Comparison of ENCODE assay signal across 19 cellular contexts in the genomic region with DNA sequence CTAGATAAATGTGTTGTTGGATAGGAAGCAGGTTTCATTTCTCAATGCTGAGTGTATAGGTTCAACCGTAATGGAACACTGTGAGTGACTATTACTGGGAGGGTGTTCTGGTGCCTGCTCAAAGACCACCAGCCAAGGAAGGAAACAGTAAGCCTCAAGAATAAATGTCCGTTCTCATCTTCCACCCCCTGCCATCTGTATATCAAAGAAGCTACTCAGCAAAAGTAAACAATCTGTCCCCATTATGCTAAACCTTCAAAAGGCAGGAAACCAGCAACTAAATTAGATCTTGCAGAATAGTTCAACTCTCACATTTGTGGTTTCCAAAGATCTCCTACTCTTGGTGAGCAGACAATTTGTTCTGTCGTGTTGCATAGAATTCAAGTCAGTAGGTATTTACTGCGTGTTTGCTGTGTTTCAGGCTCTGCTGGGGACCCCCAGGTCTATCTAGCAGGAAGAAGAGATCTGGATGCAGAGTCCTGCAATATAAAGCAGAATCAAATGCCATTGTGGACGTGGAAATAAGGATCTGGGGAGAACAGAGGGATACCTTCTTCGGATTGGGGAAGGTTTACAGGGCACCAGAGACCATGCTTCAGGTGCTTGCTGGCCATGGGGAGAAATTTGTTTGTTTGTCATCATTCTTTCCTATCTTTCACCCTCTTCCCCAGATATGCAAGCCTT.
DNase-seq lines count a peak whose midpoint lies in the region; ATAC-seq and TF ChIP-seq lines count a peak whose summit lies in the region.
"Had no signal": no experiment of that assay in that cellular context is flagged by ENCODE, and none has a peak within 500 bp of the region (broad histone marks: within the 10 kb centered on the region; RNA-seq: fewer than 3 reads in every experiment).

No MANE protein-coding gene starts in this region.

- DNase-seq in activated CD4-positive, alpha-beta T cell treated with anti-CD3 and anti-CD28 coated beads, Interleukin-2, amount 10 ng/mL, durations not matched to agents 7 days and 5 days, result peak; percentile 45
- no peak for DNase-seq in activated CD4-positive, alpha-beta T cell treated with anti-CD3 and anti-CD28 coated beads, Interleukin-2, amount 50 U/mL, for 1 hour
- DNase-seq in SK-N-MC (ENCODE audit: low read depth, low spot score) (peak; percentile 37), NCI-H2107 treated with DMSO at 0.1 percent for 48 hours (lab: John Stamatoyannopoulos, UW; ENCODE audit: unreplicated experiment) (no peak), foreskin melanocyte (no peak), suprapubic skin (ENCODE audit: low spot score in 2 of 2) (no peak)
- DNase-seq in effector memory CD8-positive, alpha-beta T cell, result no peak
- DNase-seq: Caco-2; dorsolateral prefrontal cortex; hypothalamus; left ventricle myocardium inferior; NCI-H1092; NCI-H2171; stimulated activated CD4-positive, alpha-beta T cell treated with anti-CD3 and anti-CD28 coated beads, Interleukin-4, amount 100 ng/mL, for 24 hours; uterus had no signal

- peaks cover 3% of the 10 kb centered on the region for H3K9me3 Mint-ChIP-seq in activated CD4-positive, alpha-beta T cell treated with anti-CD3 and anti-CD28 coated beads, Interleukin-2, amount 10 ng/mL, durations not matched to agents 7 days and 5 days
- H3K9me3 Mint-ChIP-seq in effector memory CD8-positive, alpha-beta T cell, result no peaks in the 10 kb centered on the region
- H3K9me3 Mint-ChIP-seq in stimulated activated memory B cell treated with anti-CD40 and anti-IgM and Interleukin-4, amounts not matched to agents 10 μg/mL and 1 μg/mL and 100 μg/mL, for 72 hours, result no peaks in the 10 kb centered on the region

- peak overlapping the region; percentile 22 for H3K9ac ChIP-seq in SK-N-MC (ENCODE audit: insufficient read length)

- CTCF ChIA-PET in activated CD4-positive, alpha-beta T cell treated with anti-CD3 and anti-CD28 coated beads, Interleukin-2, amount 10 ng/mL, durations not matched to agents 7 days and 5 days (lab: Charles Lee), result interaction anchor here (1.4 to 2.2 kb wide), 3 partner anchors 9 to 50 kb away, joined by 5 to 8 read pairs (median 6); no protein-coding TSS in a partner anchor

- H3K9me3 ChIP-seq in SK-N-MC (ENCODE audit: low read depth, low read length) (no peaks in the 10 kb centered on the region), suprapubic skin (no peaks in the 10 kb centered on the region)
- H3K9me3 ChIP-seq: Caco-2, left ventricle myocardium inferior, uterus had no signal

- TF ChIP-seq POLR2A in suprapubic skin (IDR thresholded peaks at IDR 0.05), result no peak

- WGBS in suprapubic skin, result 79% methylated on average over 6 of the region's 6 CpGs

- H3K27me3 Mint-ChIP-seq in activated CD4-positive, alpha-beta T cell treated with anti-CD3 and anti-CD28 coated beads, Interleukin-2, amount 10 ng/mL, durations not matched to agents 7 days and 5 days, result no peaks in the 10 kb centered on the region
- no peaks in the 10 kb centered on the region for H3K27me3 Mint-ChIP-seq in effector memory CD8-positive, alpha-beta T cell
- H3K27me3 Mint-ChIP-seq in stimulated activated memory B cell treated with anti-CD40 and anti-IgM and Interleukin-4, amounts not matched to agents 10 μg/mL and 1 μg/mL and 100 μg/mL, for 72 hours, result no peaks in the 10 kb centered on the region

- TF ChIP-seq EP300 in suprapubic skin (IDR thresholded peaks at IDR 0.05), result no peak

- H3K4me1 Mint-ChIP-seq in activated CD4-positive, alpha-beta T cell treated with anti-CD3 and anti-CD28 coated beads, Interleukin-2, amount 10 ng/mL, durations not matched to agents 7 days and 5 days, result peaks cover 90% of the 10 kb centered on the region
- peaks cover 77 to 84% of the 10 kb centered on the region in 2 donors for H3K4me1 Mint-ChIP-seq in effector memory CD8-positive, alpha-beta T cell (ENCODE audit: low read depth in 2 of 2)
- H3K4me1 Mint-ChIP-seq in stimulated activated memory B cell treated with anti-CD40 and anti-IgM and Interleukin-4, amounts not matched to agents 10 μg/mL and 1 μg/mL and 100 μg/mL, for 72 hours, result peaks cover 58% of the 10 kb centered on the region

- H3K4me3 Mint-ChIP-seq in activated CD4-positive, alpha-beta T cell treated with anti-CD3 and anti-CD28 coated beads, Interleukin-2, amount 10 ng/mL, durations not matched to agents 7 days and 5 days, result peak overlapping the region; percentile 57
- peak overlapping the region; percentile 69 to 70 for H3K4me3 Mint-ChIP-seq in effector memory CD8-positive, alpha-beta T cell
- H3K4me3 Mint-ChIP-seq in stimulated activated memory B cell treated with anti-CD40 and anti-IgM and Interleukin-4, amounts not matched to agents 10 μg/mL and 1 μg/mL and 100 μg/mL, for 72 hours, result no peak overlapping the region

- peaks cover 47% of the 10 kb centered on the region for H3K36me3 Mint-ChIP-seq in activated CD4-positive, alpha-beta T cell treated with anti-CD3 and anti-CD28 coated beads, Interleukin-2, amount 10 ng/mL, durations not matched to agents 7 days and 5 days (ENCODE audit: low read depth)
- peaks cover 21% of the 10 kb centered on the region for H3K36me3 Mint-ChIP-seq in effector memory CD8-positive, alpha-beta T cell (ENCODE audit: insufficient read depth)
- peaks cover 8% of the 10 kb centered on the region for H3K36me3 Mint-ChIP-seq in stimulated activated memory B cell treated with anti-CD40 and anti-IgM and Interleukin-4, amounts not matched to agents 10 μg/mL and 1 μg/mL and 100 μg/mL, for 72 hours

- peak overlapping the region; percentile 96 for H3K27ac Mint-ChIP-seq in activated CD4-positive, alpha-beta T cell treated with anti-CD3 and anti-CD28 coated beads, Interleukin-2, amount 10 ng/mL, durations not matched to agents 7 days and 5 days
- H3K27ac Mint-ChIP-seq in effector memory CD8-positive, alpha-beta T cell, result peak overlapping the region; percentile 82 to 89
- no peak overlapping the region for H3K27ac Mint-ChIP-seq in stimulated activated memory B cell treated with anti-CD40 and anti-IgM and Interleukin-4, amounts not matched to agents 10 μg/mL and 1 μg/mL and 100 μg/mL, for 72 hours

- peak overlapping the region; percentile 10; the same call in 1 of the 2 replicates for H3K4me3 ChIP-seq in SK-N-MC
- H3K4me3 ChIP-seq in suprapubic skin, result no peak overlapping the region
- H3K4me3 ChIP-seq: dorsolateral prefrontal cortex, left ventricle myocardium inferior, uterus had no signal

- H3K27me3 ChIP-seq in suprapubic skin, result peaks cover 9% of the 10 kb centered on the region
- H3K27me3 ChIP-seq: uterus had no signal

- H3K4me1 ChIP-seq in suprapubic skin, result no peaks in the 10 kb centered on the region
- H3K4me1 ChIP-seq: left ventricle myocardium inferior, uterus had no signal

- peak; percentile 75 for ATAC-seq in effector memory CD8-positive, alpha-beta T cell (replicated peaks)
- peak; percentile 28 for ATAC-seq in stimulated activated memory B cell treated with anti-CD40 and anti-IgM and Interleukin-4, amounts not matched to agents 10 μg/mL and 1 μg/mL and 100 μg/mL, for 72 hours
- ATAC-seq: HepG2, SK-N-SH treated with all-trans-retinoic acid at 6 μM for 48 hours had no signal

- no peak overlapping the region for H3K27ac ChIP-seq in SK-N-MC
- H3K27ac ChIP-seq in suprapubic skin, result no peak overlapping the region
- H3K27ac ChIP-seq: left ventricle myocardium inferior, uterus, VCaP had no signal

- POLR2A ChIA-PET in activated CD4-positive, alpha-beta T cell treated with anti-CD3 and anti-CD28 coated beads, Interleukin-2, amount 10 ng/mL, durations not matched to agents 7 days and 5 days (lab: Charles Lee), result no interaction called here

- TF ChIP-seq CTCF in suprapubic skin (IDR thresholded peaks at IDR 0.05), result no peak

- H3K36me3 ChIP-seq in SK-N-MC (ENCODE audit: insufficient read depth, low read length), result no peaks in the 10 kb centered on the region
- H3K36me3 ChIP-seq in suprapubic skin, result no peaks in the 10 kb centered on the region
- H3K36me3 ChIP-seq: left ventricle myocardium inferior, uterus had no signal

Comparison
In these comparisons a context has a peak if more than half of its experiments do, and no peak if none do; other contexts are left out.
1. DNase-seq: peak in activated CD4-positive, alpha-beta T cell treated with anti-CD3 and anti-CD28 coated beads, Interleukin-2, amount 10 ng/mL, durations not matched to agents 7 days and 5 days (single experiment) and SK-N-MC (single experiment); none in activated CD4-positive, alpha-beta T cell treated with anti-CD3 and anti-CD28 coated beads, Interleukin-2, amount 50 U/mL, for 1 hour (single experiment), effector memory CD8-positive, alpha-beta T cell (0 of 3), NCI-H2107 treated with DMSO at 0.1 percent for 48 hours (single experiment), foreskin melanocyte (single experiment) and suprapubic skin (0 of 2).